18 cellular contexts compared by ENCODE assay signal in genomic region chr11:94787798-94788197, GRCh38. TPM values are rescaled to one million over a fixed set of nuclear protein-coding genes. Genes with fewer than 3 reads are reported as not detected.
A peak's percentile ranks its signal among the peaks of the same experiment; 100 is the strongest.
DNase-seq lines count a peak whose midpoint lies in the region; ATAC-seq and TF ChIP-seq lines count a peak whose summit lies in the region.
"Had no signal": no experiment of that assay in that cellular context is flagged by ENCODE, and none has a peak within 500 bp of the region (broad histone marks: within the 10 kb centered on the region; RNA-seq: fewer than 3 reads in every experiment).

No MANE protein-coding gene starts in this region.

- TF ChIP-seq CTCF in gastroesophageal sphincter (IDR thresholded peaks at IDR 0.05), result no peak

- H3K9me3 ChIP-seq in gastroesophageal sphincter, result no peaks in the 10 kb centered on the region
- no peaks in the 10 kb centered on the region for H3K9me3 ChIP-seq in skeletal muscle satellite cell (replicated peaks; ENCODE audit: low read length)

- no peak for TF ChIP-seq POLR2A in gastroesophageal sphincter (IDR thresholded peaks at IDR 0.05)

- H3K9ac ChIP-seq in skeletal muscle satellite cell (ENCODE audit: low read depth, low read length), result no peak overlapping the region

- H3K4me1 ChIP-seq in gastroesophageal sphincter (peaks cover 39 to 95% (median 59%) of the 10 kb centered on the region in 3 donors), skeletal muscle satellite cell (ENCODE audit: control insufficient read depth, insufficient read depth, low read length) (peaks cover 80% of the 10 kb centered on the region)

- H3K36me3 ChIP-seq in gastroesophageal sphincter, result no peaks in the 10 kb centered on the region
- no peaks in the 10 kb centered on the region for H3K36me3 ChIP-seq in skeletal muscle satellite cell (ENCODE audit: insufficient read depth, low read length)
- H3K36me3 ChIP-seq: brain microvascular endothelial cell had no signal

- no peak for TF ChIP-seq EP300 in gastroesophageal sphincter (IDR thresholded peaks at IDR 0.05)

- 50 to 66% methylated on average over 3 to 5 of the region's 5 CpGs for WGBS in gastroesophageal sphincter (ENCODE audit: low coverage in 1 of 2), 2 donors

- peak overlapping the region in 3 of 4 donors; percentile 34 to 71 (median 49) for H3K27ac ChIP-seq in gastroesophageal sphincter
- H3K27ac ChIP-seq: brain microvascular endothelial cell, coronary artery had no signal

- no peaks in the 10 kb centered on the region for H3K27me3 ChIP-seq in gastroesophageal sphincter
- H3K27me3 ChIP-seq in skeletal muscle satellite cell (ENCODE audit: control insufficient read depth, insufficient read depth, low read length), result no peaks in the 10 kb centered on the region
- H3K27me3 ChIP-seq: brain microvascular endothelial cell had no signal

- ATAC-seq in gastroesophageal sphincter, result no peak
- no peak for ATAC-seq in GM19324 (IDR thresholded peaks at IDR 0.05; ENCODE audit: low FRiP score, unreplicated experiment)
- ATAC-seq in GM19035 (IDR thresholded peaks at IDR 0.05; ENCODE audit: unreplicated experiment), result no peak
- ATAC-seq: activated CD8-positive, alpha-beta T cell treated with anti-CD3 and anti-CD28 coated beads, Interleukin-2, amount 10 ng/mL, durations not matched to agents 7 days and 5 days; WTC11 had no signal

- no peak overlapping the region for H3K4me3 ChIP-seq in gastroesophageal sphincter
- H3K4me3 ChIP-seq in skeletal muscle satellite cell (ENCODE audit: low read length), result peak overlapping the region; percentile 13
- H3K4me3 ChIP-seq: coronary artery had no signal

- DNase-seq in M059J (ENCODE audit: low read depth) (peak; percentile 56), NCI-H69 (lab: John Stamatoyannopoulos, UW) (peak; percentile 43), KG1 (lab: John Stamatoyannopoulos, UW) (no peak), HUDEP-2 (lab: John Stamatoyannopoulos, UW; ENCODE audit: unreplicated experiment in 76 of 76) (no peak)
- DNase-seq: activated CD8-positive, alpha-beta T cell treated with anti-CD3 and anti-CD28 coated beads, Interleukin-2, amount 10 ng/mL, durations not matched to agents 7 days and 5 days; activated naive CD8-positive, alpha-beta T cell treated with anti-CD3 and anti-CD28 coated beads for 36 hours; activated T-cell treated with anti-CD3 and anti-CD28 coated beads, Interleukin-2, amount 50 U/mL, for 48 hours; brain microvascular endothelial cell; Calu3; NCI-H146; NCI-H526 had no signal

- peak overlapping the region; percentile 4 for H3K4me2 ChIP-seq in skeletal muscle satellite cell (ENCODE audit: low read length)

RNA-seq across cellular contexts. Expression of gene AMOTL1, which starts 19.6 kb away (rescaled TPM):
- total RNA-seq in M059J (2014; rRNA removed; shearing (Covaris generic)), result 12.7 and 18.9 TPM in 2 replicates
- total RNA-seq in gastroesophageal sphincter, result 100 to 1,000 TPM; 136 to 215 (median 176) TPM
- 31.4 and 31.9 TPM in 2 replicates for total RNA-seq in skeletal muscle satellite cell (2012; rRNA removed)
- total RNA-seq: HT-29 had no signal

Comparison
In these comparisons a context has a peak if more than half of its experiments do, and no peak if none do; other contexts are left out.
1. DNase-seq: peak in M059J (single experiment) and NCI-H69 (single experiment); none in KG1 (single experiment) and HUDEP-2 (0 of 76).